In the genomic region with DNA sequence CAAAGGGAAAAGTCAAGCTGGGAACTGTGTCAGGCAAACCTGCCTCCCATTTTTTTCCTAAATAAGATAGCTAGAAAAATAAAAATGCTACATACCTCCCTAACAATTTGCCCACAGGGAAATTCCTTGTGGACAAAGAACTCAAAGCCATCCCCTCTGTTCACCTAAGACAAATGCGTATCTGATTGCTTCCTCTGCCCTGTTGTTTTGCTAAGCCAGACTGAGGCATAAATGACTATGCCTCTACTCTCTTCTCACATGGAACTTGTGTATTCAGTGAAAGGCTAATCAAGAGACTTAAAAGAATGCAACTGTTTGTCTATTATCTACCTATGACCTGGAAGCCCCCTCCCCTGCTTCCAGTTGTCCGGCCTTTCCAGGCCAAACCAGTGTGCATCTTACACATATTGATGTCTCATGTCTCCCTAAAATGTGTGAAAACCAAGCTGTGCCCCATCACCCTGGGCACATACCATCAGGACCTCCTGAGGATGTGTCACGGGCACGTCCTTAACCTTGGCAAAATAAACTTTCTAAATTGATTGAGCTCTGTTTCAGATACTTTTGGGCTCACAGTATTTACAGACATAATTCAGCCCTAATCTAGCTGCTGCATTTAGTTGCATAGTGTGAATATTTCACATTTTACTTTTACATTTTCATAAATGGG, we compare ENCODE assay signal across 8 cellular contexts. TPM values are rescaled to one million over a fixed set of nuclear protein-coding genes. Genes with fewer than 3 reads are reported as not detected.
DNase-seq lines count a peak whose midpoint lies in the region; ATAC-seq and TF ChIP-seq lines count a peak whose summit lies in the region.

No MANE protein-coding gene starts in this region.

- H3K4ac ChIP-seq in IMR-90 (ENCODE audit: low read depth, low read length): peak overlapping the region; percentile 6; the same call in 1 of the 2 replicates

- dilution Hi-C loops in IMR-90 (cut with HindIII; ENCODE audit: low sequenced_read_pairs, unreplicated experiment): no loop called here
- dilution Hi-C loops in mammary epithelial cell (cut with HindIII; ENCODE audit: low sequenced_read_pairs): no loop called here

- no peak overlapping the region for H2AK9ac ChIP-seq in IMR-90 (replicated peaks; ENCODE audit: low read depth, low read length, poor library complexity)

- H3K4me1 ChIP-seq in IMR-90 (ENCODE audit: control insufficient read depth, insufficient read depth, low read length): peaks cover 22% of the 10 kb centered on the region
- H3K4me1 ChIP-seq in mammary epithelial cell (ENCODE audit: insufficient read depth, low read length): peaks cover 43% of the 10 kb centered on the region

- H3K27ac ChIP-seq in 22Rv1 (peak overlapping the region; percentile 84), IMR-90 (ENCODE audit: insufficient read depth, low read length) (peak overlapping the region; percentile 70), mammary epithelial cell (ENCODE audit: insufficient read depth, low read depth, low read length) (peak overlapping the region; percentile 37)

- H3K9ac ChIP-seq in IMR-90 (ENCODE audit: low read depth, low read length): no peak overlapping the region
- H3K9ac ChIP-seq in mammary epithelial cell (ENCODE audit: insufficient read depth, low read length): no peak overlapping the region

- peaks cover 0 to 30% (median 18%) of the 10 kb centered on the region in 3 donors for H3K36me3 Mint-ChIP-seq in naive thymus-derived CD8-positive, alpha-beta T cell

- no peak overlapping the region for H2BK120ac ChIP-seq in IMR-90 (ENCODE audit: low read depth, low read length)

- TF ChIP-seq CTCF in 22Rv1 (IDR thresholded peaks at IDR 0.05): no peak
- TF ChIP-seq CTCF in IMR-90 (conservative IDR thresholded peaks at IDR 0.05; ENCODE audit: low read depth, low read length): no peak
- TF ChIP-seq CTCF in mammary epithelial cell (conservative IDR thresholded peaks at IDR 0.05 in 1 of 2, IDR thresholded peaks at IDR 0.05 in 1 of 2; ENCODE audit: extremely low read depth in 1 of 2, insufficient read depth in 1 of 2, low read depth in 1 of 2, low read length in 2 of 2): no peak

- 100% methylated on average over 1 of the region's 4 CpGs; no CpG with 5 or more reads in 1 of the 2 experiments for WGBS in IMR-90 (ENCODE audit: extremely low coverage in 2 of 2, insufficient read length in 1 of 2), 2 experiments
- 58% methylated on average over 4 of the region's 4 CpGs for WGBS in mammary epithelial cell (ENCODE audit: low coverage, missing lambda C conversion rate)

- POLR2A ChIA-PET in IMR-90 (lab: Charles Lee; ENCODE audit: unreplicated experiment): interaction anchor here (0.6 kb wide), 1 partner anchor 84 kb away, joined by 3 read pairs; no protein-coding TSS in a partner anchor
- POLR2A ChIA-PET in naive thymus-derived CD8-positive, alpha-beta T cell (lab: Charles Lee): interaction anchor here (0.7 to 11.4 kb wide), 12 partner anchors 12 to 118 kb away, joined by 3 to 199 read pairs (median 6); a partner anchor contains a TSS

- no peak for TF ChIP-seq RAD21 in IMR-90 (IDR thresholded peaks at IDR 0.05; ENCODE audit: low read length)

- no peak overlapping the region for H3K4me2 ChIP-seq in IMR-90 (ENCODE audit: low read depth, low read length)
- H3K4me2 ChIP-seq in mammary epithelial cell (ENCODE audit: insufficient read depth, low read depth, low read length): no peak overlapping the region

- H3K9me3 Mint-ChIP-seq in naive thymus-derived CD8-positive, alpha-beta T cell: no peaks in the 10 kb centered on the region

- H2BK15ac ChIP-seq in IMR-90 (ENCODE audit: low read depth, low read length): no peak overlapping the region; the same call in 2 of the 3 replicates

- peak overlapping the region; percentile 10; the same call in 1 of the 2 replicates for H3K23ac ChIP-seq in IMR-90 (ENCODE audit: low read depth, low read length)

- H3K36me3 ChIP-seq in IMR-90 (ENCODE audit: control insufficient read depth, insufficient read depth, low read length) (peaks cover 20% of the 10 kb centered on the region), mammary epithelial cell (ENCODE audit: insufficient read depth, low read length) (peaks cover 2% of the 10 kb centered on the region)

- no peak overlapping the region for H2BK20ac ChIP-seq in IMR-90 (ENCODE audit: low read depth, low read length)

- no peaks in the 10 kb centered on the region for H3K27me3 ChIP-seq in IMR-90 (ENCODE audit: control insufficient read depth, insufficient read depth, low read length)
- H3K27me3 ChIP-seq in mammary epithelial cell (ENCODE audit: insufficient read depth, low read length): no peaks in the 10 kb centered on the region

- H3K4me3 ChIP-seq in IMR-90 (ENCODE audit: insufficient read depth, low read depth, low read length): no peak overlapping the region
- H3K4me3 ChIP-seq in mammary epithelial cell (replicated peaks in 1 of 3; ENCODE audit: insufficient read depth in 1 of 3, low read depth in 2 of 3, low read length in 3 of 3): no peak overlapping the region

- H3K79me1 ChIP-seq in IMR-90 (ENCODE audit: low read depth in 1 of 2, low read length in 2 of 2): peaks cover 3 to 37% of the 10 kb centered on the region in 2 experiments; a peak in 3 of 4 replicates

- peak overlapping the region; percentile 83 to 100 (median 98) for H3K27ac Mint-ChIP-seq in naive thymus-derived CD8-positive, alpha-beta T cell

- CTCF ChIA-PET in IMR-90 (lab: Yijun Ruan, JAX): interaction anchor here (2.8 kb wide), 1 partner anchor 8 kb away, joined by 14 read pairs; no protein-coding TSS in a partner anchor
- CTCF ChIA-PET in mammary epithelial cell (lab: Charles Lee; ENCODE audit: low non-redundant PET): interaction anchor here (0.6 kb wide), 2 partner anchors 96 to 108 kb away, joined by 5 to 7 read pairs; no protein-coding TSS in a partner anchor

- H2BK5ac ChIP-seq in IMR-90 (ENCODE audit: low read depth, low read length, poor library complexity, severe bottlenecking): peak overlapping the region; percentile 15

- in situ Hi-C loops in IMR-90 (cut with MboI; ENCODE audit: low sequenced_read_pairs): no loop called here
- in situ Hi-C loops in mammary epithelial cell (cut with MboI; ENCODE audit: low sequenced_read_pairs in 2 of 2): loop anchor here in 1 of 2 donors (10.0 kb wide), 1 partner anchor 111 kb away; no protein-coding TSS in a partner anchor

- no peak for TF ChIP-seq POLR2A in IMR-90 (IDR thresholded peaks at IDR 0.05; ENCODE audit: low read depth, low read length)

- H2AFZ ChIP-seq in IMR-90 (replicated peaks; ENCODE audit: low read length, poor library complexity): no peak overlapping the region
- no peak overlapping the region for H2AFZ ChIP-seq in mammary epithelial cell (ENCODE audit: low read depth, low read length)

- H3K9me1 ChIP-seq in IMR-90 (ENCODE audit: insufficient read depth, low read length): peaks cover 3% of the 10 kb centered on the region; the same call in 1 of the 2 replicates

- no peaks in the 10 kb centered on the region for H3K9me3 ChIP-seq in IMR-90 (ENCODE audit: control insufficient read depth, insufficient read depth, low read length)
- H3K9me3 ChIP-seq in mammary epithelial cell (replicated peaks; ENCODE audit: insufficient read depth, low read length): no peaks in the 10 kb centered on the region

- H4K5ac ChIP-seq in IMR-90 (ENCODE audit: low read depth, low read length): peak overlapping the region; percentile 30; the same call in 1 of the 2 replicates

- H3K56ac ChIP-seq in IMR-90 (ENCODE audit: extremely low read depth, insufficient read depth, low read length): no peak overlapping the region

- H2AK5ac ChIP-seq in IMR-90 (ENCODE audit: low read depth, low read length): no peak overlapping the region

- intact Hi-C loops in IMR-90 (cut with micrococcal nuclease) (loop anchor here (10.0 kb wide), 1 partner anchor 181 kb away; no protein-coding TSS in a partner anchor), mammary epithelial cell (cut with micrococcal nuclease) (loop anchor here (10.0 kb wide), 1 partner anchor 201 kb away; no protein-coding TSS in a partner anchor)

- ATAC-seq in IMR-90 (ENCODE audit: low read depth) (no peak), GM18870 (IDR thresholded peaks at IDR 0.05; ENCODE audit: unreplicated experiment) (no peak), HG02571 (IDR thresholded peaks at IDR 0.05; ENCODE audit: unreplicated experiment) (no peak)
- peak in 1 of 2 donors; percentile 16 for ATAC-seq in naive thymus-derived CD8-positive, alpha-beta T cell

- H3K4me1 Mint-ChIP-seq in naive thymus-derived CD8-positive, alpha-beta T cell: peaks cover 41 to 93% (median 83%) of the 10 kb centered on the region in 4 donors

- H4K20me1 ChIP-seq in IMR-90 (ENCODE audit: insufficient read depth, low read length) (peaks cover 38% of the 10 kb centered on the region), mammary epithelial cell (ENCODE audit: insufficient read depth, low read length) (peaks cover 2% of the 10 kb centered on the region)

- no peak overlapping the region for H4K8ac ChIP-seq in IMR-90 (ENCODE audit: low read depth in 2 of 2, low read length in 2 of 2)

- BruUV-seq in IMR-90 (replicated peaks; lab: Mats Ljungman, UMichigan) (no TSS peak), mammary epithelial cell (replicated peaks; lab: Mats Ljungman, UMichigan) (no TSS peak)

- no peaks in the 10 kb centered on the region for H3K27me3 Mint-ChIP-seq in naive thymus-derived CD8-positive, alpha-beta T cell

- no peak overlapping the region for H4K91ac ChIP-seq in IMR-90 (ENCODE audit: insufficient read depth, low read depth, low read length)

- peak overlapping the region; percentile 54 for H3K18ac ChIP-seq in IMR-90 (ENCODE audit: low read depth, low read length)

- DNase-seq in IMR-90 (peak; percentile 47), mammary epithelial cell (no peak), Ammon's horn (ENCODE audit: low spot score) (no peak), CD1c-positive myeloid dendritic cell (ENCODE audit: extremely low spot score) (no peak)
- no peak for DNase-seq in naive thymus-derived CD8-positive, alpha-beta T cell

- H3K14ac ChIP-seq in IMR-90 (replicated peaks; ENCODE audit: low read depth, low read length): peak overlapping the region; percentile 10; the same call in 1 of the 2 replicates

- H3K4me3 Mint-ChIP-seq in naive thymus-derived CD8-positive, alpha-beta T cell: peak overlapping the region; percentile 47 to 97 (median 90)

- peaks cover 97% of the 10 kb centered on the region for H3K79me2 ChIP-seq in mammary epithelial cell (ENCODE audit: insufficient read depth, low read length)

RNA-seq across cellular contexts. Expression of a gene that starts 15.8 kb away (rescaled TPM):
- total RNA-seq in IMR-90 (2012; rRNA removed) (64.7 and 71.4 TPM in 2 replicates), mammary epithelial cell (100 to 1,000 TPM in 1 of 2 donors, 10 to 100 TPM in 1; 65.0 to 103 TPM)
- polyA plus RNA-seq in IMR-90 (2012; rRNA removed) (37.8 and 44.9 TPM in 2 replicates), mammary epithelial cell (16.9 TPM)
- polyA plus RNA-seq in IMR-90 (2012; cell fraction: cytosol; rRNA removed): 9.0 and 12.0 TPM in 2 replicates
- polyA plus RNA-seq in IMR-90 (2012; cell fraction: nucleus; rRNA removed; ENCODE audit: low replicate concordance): 54.1 and 206 TPM in 2 replicates
- polyA minus RNA-seq in mammary epithelial cell: 67.0 TPM
- 100 to 1,000 TPM; 415 to 427 TPM for total RNA-seq in naive thymus-derived CD8-positive, alpha-beta T cell
- polyA plus RNA-seq in naive thymus-derived CD8-positive, alpha-beta T cell: 100 to 1,000 TPM in 1 of 3 donors, 10 to 100 TPM in 2; 53.1 to 101 (median 68.1) TPM
